ENCODE assay signal across 11 cellular contexts in genomic region chr20:44720617-44720993, GRCh38. TPM values are rescaled to one million over a fixed set of nuclear protein-coding genes. Genes with fewer than 3 reads are reported as not detected.
DNase-seq lines count a peak whose midpoint lies in the region; ATAC-seq and TF ChIP-seq lines count a peak whose summit lies in the region.
"Had no signal": no experiment of that assay in that cellular context is flagged by ENCODE, and none has a peak within 500 bp of the region (broad histone marks: within the 10 kb centered on the region; RNA-seq: fewer than 3 reads in every experiment).

No MANE protein-coding gene starts in this region.

- H3K4me3 Mint-ChIP-seq in CD4-positive, alpha-beta T cell: no peak overlapping the region
- H3K4me3 Mint-ChIP-seq: effector memory CD8-positive, alpha-beta T cell had no signal

- CTCF ChIA-PET in CD4-positive, alpha-beta T cell (lab: Charles Lee): no interaction called here

- H3K27ac ChIP-seq in neuronal stem cell (replicated peaks; ENCODE audit: low read length): no peak overlapping the region
- no peak overlapping the region for H3K27ac ChIP-seq in CD4-positive, alpha-beta T cell (ENCODE audit: low read depth, low read length)
- H3K27ac ChIP-seq: KMS-11 had no signal

- no peaks in the 10 kb centered on the region for H3K36me3 Mint-ChIP-seq in CD4-positive, alpha-beta T cell (ENCODE audit: low read depth)

- no peak overlapping the region for H3K4me2 ChIP-seq in neuronal stem cell (ENCODE audit: insufficient read depth, low read length, poor library complexity, severe bottlenecking)
- H3K4me2 ChIP-seq: KMS-11 had no signal

- H2BK120ac ChIP-seq in neuronal stem cell (ENCODE audit: low read depth, low read length): no peak overlapping the region

- no peaks in the 10 kb centered on the region for H3K9me3 Mint-ChIP-seq in CD4-positive, alpha-beta T cell
- H3K9me3 Mint-ChIP-seq: effector memory CD8-positive, alpha-beta T cell had no signal

- no peaks in the 10 kb centered on the region for H3K36me3 ChIP-seq in neuronal stem cell (replicated peaks in 1 of 2; ENCODE audit: control insufficient read depth in 2 of 2, insufficient read depth in 2 of 2, low read length in 2 of 2)

- no peak overlapping the region for H3K9ac ChIP-seq in neuronal stem cell (ENCODE audit: low read depth, low read length, poor library complexity)
- H3K9ac ChIP-seq: KMS-11 had no signal

- H3K23ac ChIP-seq in neuronal stem cell (ENCODE audit: low read depth, low read length, poor library complexity): no peak overlapping the region

- H3K18ac ChIP-seq in neuronal stem cell (ENCODE audit: low read length): no peak overlapping the region

- DNase-seq in Ammon's horn (ENCODE audit: low spot score) (peak; percentile 78), NCI-H446 (lab: John Stamatoyannopoulos, UW) (peak; percentile 85 to 92), epithelial cell of proximal tubule (ENCODE audit: low read depth) (peak; percentile 77), neuronal stem cell (ENCODE audit: low spot score) (no peak), NAMALWA (ENCODE audit: low spot score) (no peak), NCI-H146 (lab: John Stamatoyannopoulos, UW) (no peak)
- DNase-seq in CD4-positive, alpha-beta T cell: no peak
- DNase-seq: effector memory CD8-positive, alpha-beta T cell had no signal

- H3K79me1 ChIP-seq in neuronal stem cell (ENCODE audit: low read depth, low read length): no peaks in the 10 kb centered on the region

- peak overlapping the region; percentile 40 for H3K4ac ChIP-seq in neuronal stem cell (ENCODE audit: low read length)

- no CpG with 5 or more reads among the region's 7 CpGs for WGBS in neuronal stem cell (ENCODE audit: extremely low coverage in 2 of 2, insufficient read length in 2 of 2, insufficient replicate concordance in 1 of 2), 2 donors

- no peak overlapping the region for H2AK5ac ChIP-seq in neuronal stem cell (ENCODE audit: low read depth, low read length)

- H3K27me3 ChIP-seq in neuronal stem cell (ENCODE audit: control insufficient read depth in 3 of 3, insufficient read depth in 3 of 3, low read depth in 1 of 3, low read length in 3 of 3): peaks cover 0 to 8% (median 0%) of the 10 kb centered on the region in 3 experiments
- no peaks in the 10 kb centered on the region for H3K27me3 ChIP-seq in CD4-positive, alpha-beta T cell (ENCODE audit: control insufficient read depth, insufficient read depth, low read length)

- H3K9me3 ChIP-seq in neuronal stem cell (replicated peaks in 1 of 2; ENCODE audit: control insufficient read depth in 2 of 2, insufficient read depth in 1 of 2, low read depth in 1 of 2, low read length in 2 of 2): no peaks in the 10 kb centered on the region
- no peaks in the 10 kb centered on the region for H3K9me3 ChIP-seq in CD4-positive, alpha-beta T cell (ENCODE audit: control insufficient read depth, low read length)

- H2BK5ac ChIP-seq in neuronal stem cell (ENCODE audit: low read length): no peak overlapping the region

- POLR2A ChIA-PET in CD4-positive, alpha-beta T cell (lab: Charles Lee): no interaction called here

- no peak for TF ChIP-seq CTCF in epithelial cell of proximal tubule (conservative IDR thresholded peaks at IDR 0.05; ENCODE audit: low read depth, low read length)
- no peak for TF ChIP-seq CTCF in CD4-positive, alpha-beta T cell (IDR thresholded peaks at IDR 0.05)

- no peak overlapping the region for H4K91ac ChIP-seq in neuronal stem cell (ENCODE audit: low read depth, low read length, poor library complexity)

- H4K8ac ChIP-seq in neuronal stem cell (ENCODE audit: low read depth, low read length): no peak overlapping the region

- no peak overlapping the region for H3K4me3 ChIP-seq in epithelial cell of proximal tubule (ENCODE audit: low read depth, low read length)
- no peak overlapping the region for H3K4me3 ChIP-seq in neuronal stem cell (ENCODE audit: low read length in 2 of 2)

- H2BK15ac ChIP-seq in neuronal stem cell (ENCODE audit: low read length): no peak overlapping the region

- H3K27ac Mint-ChIP-seq in CD4-positive, alpha-beta T cell: no peak overlapping the region
- H3K27ac Mint-ChIP-seq: effector memory CD8-positive, alpha-beta T cell had no signal

- H3K14ac ChIP-seq in neuronal stem cell (ENCODE audit: low read length): no peak overlapping the region

- no peak for ATAC-seq in CD4-positive, alpha-beta T cell (ENCODE audit: poor library complexity)
- ATAC-seq in GM18861 (IDR thresholded peaks at IDR 0.05; ENCODE audit: unreplicated experiment): no peak
- ATAC-seq: effector memory CD8-positive, alpha-beta T cell had no signal

- H2AFZ ChIP-seq in neuronal stem cell (ENCODE audit: low read length): no peak overlapping the region

- peaks cover 0 to 4% of the 10 kb centered on the region in 2 donors for H3K4me1 ChIP-seq in neuronal stem cell (ENCODE audit: control insufficient read depth in 2 of 2, insufficient read depth in 1 of 2, low read depth in 1 of 2, low read length in 2 of 2)

- H3K27me3 Mint-ChIP-seq in CD4-positive, alpha-beta T cell: no peaks in the 10 kb centered on the region

- no peaks in the 10 kb centered on the region for H3K4me1 Mint-ChIP-seq in CD4-positive, alpha-beta T cell (ENCODE audit: low read depth)

- no peak overlapping the region for H2BK12ac ChIP-seq in neuronal stem cell (ENCODE audit: low read length)

- intact Hi-C loops in CD4-positive, alpha-beta T cell (cut with DNase I, micrococcal nuclease): loop anchor here in 1 of 2 experiments (5.0 kb wide), 1 partner anchor 847 kb away; no protein-coding TSS in a partner anchor

RNA-seq across cellular contexts. Expression of gene CCN5, which starts 5.4 kb away (rescaled TPM):
- total RNA-seq in epithelial cell of proximal tubule: 0.14 TPM in 1 of 2 replicates, not detected in the other
- polyA plus RNA-seq in neuronal stem cell (2013, experiment 1 of 2): not detected
- not detected for polyA plus RNA-seq in neuronal stem cell (2013, experiment 2 of 2)
- not detected for total RNA-seq in CD4-positive, alpha-beta T cell
- total RNA-seq: skeletal muscle tissue had no signal

RNA-seq across cellular contexts. Expression of gene KCNK15, which starts 25.1 kb away (rescaled TPM):
- 0.22 TPM in 1 of 2 replicates, not detected in the other for total RNA-seq in epithelial cell of proximal tubule
- 0.08 TPM for polyA plus RNA-seq in neuronal stem cell (2013, experiment 1 of 2)
- polyA plus RNA-seq in neuronal stem cell (2013, experiment 2 of 2): 0.04 TPM
- total RNA-seq in CD4-positive, alpha-beta T cell: not detected

Comparison
In these comparisons a context has a peak if more than half of its experiments do, and no peak if none do; other contexts are left out.
1. DNase-seq: peak in Ammon's horn (single experiment), NCI-H446 (2 of 2) and epithelial cell of proximal tubule (single experiment); none in neuronal stem cell (single experiment), CD4-positive, alpha-beta T cell (0 of 10), NAMALWA (single experiment) and NCI-H146 (single experiment).